ENCODE assay signal across 14 cellular contexts in genomic region chr16:85359147-85359822, GRCh38.
DNase-seq lines count a peak whose midpoint lies in the region; ATAC-seq and TF ChIP-seq lines count a peak whose summit lies in the region.
"Had no signal": no experiment of that assay in that cellular context is flagged by ENCODE, and none has a peak within 500 bp of the region (broad histone marks: within the 10 kb centered on the region; RNA-seq: fewer than 3 reads in every experiment).

No MANE protein-coding gene starts in this region.

- peak overlapping the region in 3 of 4 donors; percentile 22 to 82 (median 69) for H3K27ac ChIP-seq in body of pancreas

- no peaks in the 10 kb centered on the region for H3K4me1 Mint-ChIP-seq in activated CD4-positive, alpha-beta T cell treated with anti-CD3 and anti-CD28 coated beads for 36 hours
- H3K4me1 Mint-ChIP-seq: activated CD8-positive, alpha-beta memory T cell treated with anti-CD3 and anti-CD28 coated beads, Interleukin-2, amount 10 ng/mL, durations not matched to agents 7 days and 5 days had no signal

- peaks cover 53% of the 10 kb centered on the region for H3K4me1 ChIP-seq in body of pancreas
- peaks cover 18% of the 10 kb centered on the region for H3K4me1 ChIP-seq in mucosa of descending colon (ENCODE audit: low read depth)

- no peaks in the 10 kb centered on the region for H3K9me3 Mint-ChIP-seq in activated CD4-positive, alpha-beta T cell treated with anti-CD3 and anti-CD28 coated beads for 36 hours (ENCODE audit: low read depth)

- H3K9me3 ChIP-seq in body of pancreas (no peaks in the 10 kb centered on the region), mucosa of descending colon (no peaks in the 10 kb centered on the region)

- H3K4me3 ChIP-seq in body of pancreas (no peak overlapping the region), mucosa of descending colon (no peak overlapping the region)

- H3K36me3 ChIP-seq in body of pancreas (replicated peaks in 1 of 2; ENCODE audit: insufficient read depth in 1 of 2, low read depth in 2 of 2) (no peaks in the 10 kb centered on the region), mucosa of descending colon (ENCODE audit: low read depth) (no peaks in the 10 kb centered on the region)

- H3K27me3 Mint-ChIP-seq in activated CD4-positive, alpha-beta T cell treated with anti-CD3 and anti-CD28 coated beads for 36 hours = no peaks in the 10 kb centered on the region

- no peak for TF ChIP-seq POLR2A in body of pancreas (IDR thresholded peaks at IDR 0.05)

- DNase-seq in Daoy (ENCODE audit: low read depth) (peak; percentile 52), NCI-H69 (lab: John Stamatoyannopoulos, UW) (peak; percentile 41), body of pancreas (peak in 2 of 4 donors; percentile 17 to 56), mucosa of descending colon (peak in 1 of 3 donors; percentile 53), cortex of kidney (lab: John Stamatoyannopoulos, UW) (no peak)
- DNase-seq in activated CD4-positive, alpha-beta T cell treated with anti-CD3 and anti-CD28 coated beads for 36 hours = no peak
- DNase-seq: activated CD4-positive, alpha-beta T cell treated with anti-CD3 and anti-CD28 coated beads for 1 hour; activated CD8-positive, alpha-beta memory T cell treated with anti-CD3 and anti-CD28 coated beads, Interleukin-2, amount 10 ng/mL, durations not matched to agents 7 days and 5 days; amygdala; foreskin melanocyte; GOT3; NCI-H1105 had no signal

- WGBS in body of pancreas, 2 donors = 83 to 88% methylated on average over 12 to 21 of the region's 21 CpGs

- ATAC-seq in body of pancreas = no peak
- ATAC-seq in mucosa of descending colon = peak; percentile 2
- ATAC-seq in HG03196 (IDR thresholded peaks at IDR 0.05; ENCODE audit: unreplicated experiment) = no peak
- no peak for ATAC-seq in activated CD4-positive, alpha-beta T cell treated with anti-CD3 and anti-CD28 coated beads for 36 hours
- no peak for ATAC-seq in GM21528 (IDR thresholded peaks at IDR 0.05; ENCODE audit: low FRiP score, unreplicated experiment)
- ATAC-seq: activated CD8-positive, alpha-beta memory T cell treated with anti-CD3 and anti-CD28 coated beads, Interleukin-2, amount 10 ng/mL, durations not matched to agents 7 days and 5 days had no signal

- intact Hi-C loops in body of pancreas (cut with DNase I) = no loop called here
- intact Hi-C loops in mucosa of descending colon (cut with DNase I, micrococcal nuclease) = no loop called here
- intact Hi-C loops in activated CD4-positive, alpha-beta T cell treated with anti-CD3 and anti-CD28 coated beads for 36 hours (cut with DNase I, micrococcal nuclease) = no loop called here

- TF ChIP-seq CTCF in body of pancreas (IDR thresholded peaks at IDR 0.05) = no peak
- TF ChIP-seq CTCF in mucosa of descending colon (IDR thresholded peaks at IDR 0.05) = no peak

- H3K36me3 Mint-ChIP-seq in activated CD4-positive, alpha-beta T cell treated with anti-CD3 and anti-CD28 coated beads for 36 hours (ENCODE audit: low read depth) = no peaks in the 10 kb centered on the region
- H3K36me3 Mint-ChIP-seq: activated CD8-positive, alpha-beta memory T cell treated with anti-CD3 and anti-CD28 coated beads, Interleukin-2, amount 10 ng/mL, durations not matched to agents 7 days and 5 days had no signal

- H3K27ac Mint-ChIP-seq in activated CD4-positive, alpha-beta T cell treated with anti-CD3 and anti-CD28 coated beads for 36 hours = no peak overlapping the region
- H3K27ac Mint-ChIP-seq: activated CD8-positive, alpha-beta memory T cell treated with anti-CD3 and anti-CD28 coated beads, Interleukin-2, amount 10 ng/mL, durations not matched to agents 7 days and 5 days had no signal

- H3K4me3 Mint-ChIP-seq in activated CD4-positive, alpha-beta T cell treated with anti-CD3 and anti-CD28 coated beads for 36 hours = no peak overlapping the region
- H3K4me3 Mint-ChIP-seq: activated CD8-positive, alpha-beta memory T cell treated with anti-CD3 and anti-CD28 coated beads, Interleukin-2, amount 10 ng/mL, durations not matched to agents 7 days and 5 days had no signal

- CTCF ChIA-PET in activated CD4-positive, alpha-beta T cell treated with anti-CD3 and anti-CD28 coated beads for 36 hours (lab: Charles Lee) = no interaction called here

- POLR2A ChIA-PET in activated CD4-positive, alpha-beta T cell treated with anti-CD3 and anti-CD28 coated beads for 36 hours (lab: Charles Lee) = no interaction called here

- no peaks in the 10 kb centered on the region for H3K27me3 ChIP-seq in body of pancreas

Comparison
In these comparisons a context has a peak if more than half of its experiments do, and no peak if none do; other contexts are left out.
1. DNase-seq: peak in Daoy (single experiment) and NCI-H69 (single experiment); none in cortex of kidney (single experiment) and activated CD4-positive, alpha-beta T cell treated with anti-CD3 and anti-CD28 coated beads for 36 hours (single experiment).